21 cellular contexts compared by ENCODE assay signal in genomic region chr5:57033103-57033502, GRCh38.
A peak's percentile ranks its signal among the peaks of the same experiment; 100 is the strongest.
DNase-seq lines count a peak whose midpoint lies in the region; ATAC-seq and TF ChIP-seq lines count a peak whose summit lies in the region.
"Had no signal": no experiment of that assay in that cellular context is flagged by ENCODE, and none has a peak within 500 bp of the region (broad histone marks: within the 10 kb centered on the region; RNA-seq: fewer than 3 reads in every experiment).

No MANE protein-coding gene starts in this region.

- H3K27ac ChIP-seq in PC-3 (ENCODE audit: low read length) (no peak overlapping the region), esophagus squamous epithelium (peak overlapping the region in 3 of 4 donors; percentile 35 to 53 (median 52))
- H3K27ac ChIP-seq: C4-2B, SJCRH30, WERI-Rb-1 had no signal

- POLR2A ChIA-PET in PC-3 (lab: Charles Lee; ENCODE audit: unreplicated experiment) = no interaction called here

- no peaks in the 10 kb centered on the region for H3K79me2 ChIP-seq in PC-3 (ENCODE audit: low read length)

- no peaks in the 10 kb centered on the region for H3K27me3 ChIP-seq in PC-3 (ENCODE audit: low read length)
- H3K27me3 ChIP-seq in esophagus squamous epithelium = peaks cover 0 to 2% (median 0%) of the 10 kb centered on the region in 4 donors
- H3K27me3 ChIP-seq: SJCRH30 had no signal

- no peak for TF ChIP-seq CTCF in PC-3 (conservative IDR thresholded peaks at IDR 0.05; ENCODE audit: low read depth, low read length)
- no peak for TF ChIP-seq CTCF in esophagus squamous epithelium (IDR thresholded peaks at IDR 0.05)

- DNase-seq in DMS53 (lab: John Stamatoyannopoulos, UW) = peak; percentile 89
- DNase-seq in PC-3 = peak; percentile 78
- DNase-seq in esophagus squamous epithelium (lab: John Stamatoyannopoulos, UW) = no peak
- DNase-seq in myocyte (ENCODE audit: low read depth) = peak; percentile 81
- DNase-seq in retina = no peak
- DNase-seq in activated CD8-positive, alpha-beta memory T cell treated with anti-CD3 and anti-CD28 coated beads, Interleukin-2, amount 50 U/mL, for 4 hours = no peak
- DNase-seq in COLO829 (ENCODE audit: low spot score) = no peak
- DNase-seq: activated CD4-positive, alpha-beta T cell treated with anti-CD3 and anti-CD28 coated beads, Interleukin-2, amount 50 U/mL, for 4 hours; activated naive CD4-positive, alpha-beta T cell treated with Interleukin-2 at 50 U/mL for 16 hours; anterior cingulate cortex; DMS153; effector CD8-positive, alpha-beta T cell; NCI-H1105; NCI-H2171; nephron progenitor cell; SJCRH30; stimulated activated CD4-positive, alpha-beta T cell treated with anti-CD3 and anti-CD28 coated beads, Interleukin-4, amount 100 ng/mL, for 1 hour; WERI-Rb-1 had no signal

- H3K4me3 ChIP-seq in PC-3 (ENCODE audit: low read length) = no peak overlapping the region
- no peak overlapping the region for H3K4me3 ChIP-seq in esophagus squamous epithelium
- H3K4me3 ChIP-seq: SJCRH30, smooth muscle cell had no signal

- no peak overlapping the region for H2AFZ ChIP-seq in PC-3 (ENCODE audit: low read length)

- no peaks in the 10 kb centered on the region for H3F3A ChIP-seq in PC-3 (ENCODE audit: low read length, unreplicated experiment)

- H3K36me3 ChIP-seq in PC-3 (ENCODE audit: low read depth, low read length) (no peaks in the 10 kb centered on the region), esophagus squamous epithelium (no peaks in the 10 kb centered on the region)
- H3K36me3 ChIP-seq: SJCRH30, WERI-Rb-1 had no signal

- CTCF ChIA-PET in PC-3 (lab: Charles Lee) = no interaction called here

- TF ChIP-seq POLR2A in esophagus squamous epithelium (IDR thresholded peaks at IDR 0.05) = no peak

- H4K20me1 ChIP-seq in PC-3 (ENCODE audit: low read length) = no peaks in the 10 kb centered on the region

- no TSS peak for BruUV-seq in PC-3 (replicated peaks; lab: Mats Ljungman, UMichigan)

- ATAC-seq in PC-3 = peak; percentile 71
- no peak for ATAC-seq in GM19452 (IDR thresholded peaks at IDR 0.05; ENCODE audit: unreplicated experiment)

- intact Hi-C loops in PC-3 (cut with micrococcal nuclease) = no loop called here
- intact Hi-C loops in esophagus squamous epithelium (cut with DNase I) = no loop called here

- no peaks in the 10 kb centered on the region for H3K9me2 ChIP-seq in PC-3 (replicated peaks; ENCODE audit: low read length)

- H3K9me3 ChIP-seq in PC-3 (ENCODE audit: low read length) (no peaks in the 10 kb centered on the region), esophagus squamous epithelium (no peaks in the 10 kb centered on the region)
- H3K9me3 ChIP-seq: SJCRH30 had no signal

- peaks cover 19% of the 10 kb centered on the region for H3K4me1 ChIP-seq in PC-3 (ENCODE audit: insufficient read depth, low read length)
- H3K4me1 ChIP-seq in esophagus squamous epithelium = peaks cover 0 to 20% (median 6%) of the 10 kb centered on the region in 3 donors

- peak overlapping the region; percentile 33; the same call in 1 of the 2 replicates for H3K4me2 ChIP-seq in PC-3 (ENCODE audit: low read length)
- H3K4me2 ChIP-seq: smooth muscle cell had no signal

- H3K9ac ChIP-seq in PC-3 (ENCODE audit: low read length) = no peak overlapping the region

Comparison
In these comparisons a context has a peak if more than half of its experiments do, and no peak if none do; other contexts are left out.
1. DNase-seq: peak in DMS53 (single experiment), PC-3 (single experiment) and myocyte (single experiment); none in esophagus squamous epithelium (single experiment), retina (single experiment), activated CD8-positive, alpha-beta memory T cell treated with anti-CD3 and anti-CD28 coated beads, Interleukin-2, amount 50 U/mL, for 4 hours (single experiment) and COLO829 (single experiment).